8 cellular contexts compared by ENCODE assay signal in genomic region chr17:44775136-44775837, GRCh38. TPM values are rescaled to one million over a fixed set of nuclear protein-coding genes. Genes with fewer than 3 reads are reported as not detected.
A peak's percentile ranks its signal among the peaks of the same experiment; 100 is the strongest.
DNase-seq lines count a peak whose midpoint lies in the region; ATAC-seq and TF ChIP-seq lines count a peak whose summit lies in the region.

No MANE protein-coding gene starts in this region.

- peaks cover 4% of the 10 kb centered on the region for H3F3A ChIP-seq in neural progenitor cell (ENCODE audit: low read depth)

- H3K4me3 Mint-ChIP-seq in neural progenitor cell: peak overlapping the region; percentile 86

- H3K27me3 Mint-ChIP-seq in neural progenitor cell (ENCODE audit: insufficient read depth, low read depth): peaks cover 10% of the 10 kb centered on the region

- H3K36me3 Mint-ChIP-seq in neural progenitor cell: no peaks in the 10 kb centered on the region

- H3K79me2 ChIP-seq in DND-41 (ENCODE audit: insufficient read depth, low read length) (no peaks in the 10 kb centered on the region), neural progenitor cell (ENCODE audit: low read depth) (no peaks in the 10 kb centered on the region)

- H3K27ac Mint-ChIP-seq in neural progenitor cell: no peak overlapping the region

- H3K36me3 ChIP-seq in DND-41 (ENCODE audit: insufficient read depth, low read length): no peaks in the 10 kb centered on the region
- no peaks in the 10 kb centered on the region for H3K36me3 ChIP-seq in neural progenitor cell

- peaks cover 9% of the 10 kb centered on the region for H3K4me1 Mint-ChIP-seq in neural progenitor cell

- H3K4me1 ChIP-seq in DND-41 (ENCODE audit: insufficient read depth, low read length) (peaks cover 37% of the 10 kb centered on the region), neural progenitor cell (no peaks in the 10 kb centered on the region)

- peak overlapping the region; percentile 40 to 72 for H3K4me3 ChIP-seq in DND-41 (ENCODE audit: low read depth in 1 of 2, low read length in 2 of 2)
- peak overlapping the region; percentile 58 for H3K4me3 ChIP-seq in neural progenitor cell

- H2AFZ ChIP-seq in DND-41 (ENCODE audit: low read depth, low read length) (peak overlapping the region; percentile 96), neural progenitor cell (replicated peaks) (peak overlapping the region; percentile 43)

- H3K9ac ChIP-seq in DND-41 (ENCODE audit: low read depth, low read length) (peak overlapping the region; percentile 63), neural progenitor cell (no peak overlapping the region)

- peaks cover 3% of the 10 kb centered on the region for H3K9me3 Mint-ChIP-seq in neural progenitor cell

- H3K27me3 ChIP-seq in DND-41 (ENCODE audit: insufficient read depth, low read length, poor library complexity): no peaks in the 10 kb centered on the region
- peaks cover 20% of the 10 kb centered on the region for H3K27me3 ChIP-seq in neural progenitor cell

- ATAC-seq in DND-41 (ENCODE audit: insufficient read depth, low read depth) (peak; percentile 94), GM21825 (IDR thresholded peaks at IDR 0.05; ENCODE audit: unreplicated experiment) (peak; percentile 88)

- peak overlapping the region; percentile 43 for H3K27ac ChIP-seq in DND-41 (ENCODE audit: low read length)
- no peak overlapping the region for H3K27ac ChIP-seq in neural progenitor cell

- no peak for TF ChIP-seq CTCF in DND-41 (IDR thresholded peaks at IDR 0.05; ENCODE audit: borderline replicate concordance, extremely low read depth, low read length, poor library complexity, severe bottlenecking)
- TF ChIP-seq CTCF in neural progenitor cell (IDR thresholded peaks at IDR 0.05): no peak

- peak overlapping the region; percentile 100 for H3K4me2 ChIP-seq in DND-41 (ENCODE audit: insufficient read depth, low read length)
- H3K4me2 ChIP-seq in neural progenitor cell: peak overlapping the region; percentile 94

- H3K9me3 ChIP-seq in DND-41 (ENCODE audit: insufficient read depth, low read length, severe bottlenecking): no peaks in the 10 kb centered on the region
- no peaks in the 10 kb centered on the region for H3K9me3 ChIP-seq in neural progenitor cell (ENCODE audit: low read depth)

- H4K20me1 ChIP-seq in DND-41 (ENCODE audit: insufficient read depth, low read length) (peaks cover 3% of the 10 kb centered on the region; the same call in 1 of the 2 replicates), neural progenitor cell (ENCODE audit: low read depth) (no peaks in the 10 kb centered on the region)

- DNase-seq in DND-41 (peak; percentile 100), LHCN-M2 (ENCODE audit: low read depth) (peak; percentile 95), RKO (ENCODE audit: low spot score) (peak; percentile 98), fibroblast of the conjunctiva (ENCODE audit: low read depth) (peak; percentile 97), neural progenitor cell (ENCODE audit: low spot score) (peak; percentile 100), stromal cell of bone marrow (ENCODE audit: low read depth) (peak; percentile 94)
- peak; percentile 97 for DNase-seq in activated effector memory CD4-positive, alpha-beta T cell treated with Interleukin-2 at 50 U/mL for 16 hours

RNA-seq across cellular contexts. Expression of gene ADAM11, which starts 16.5 kb away (rescaled TPM):
- 0.26 and 0.40 TPM in 2 replicates for total RNA-seq in LHCN-M2 (2014; rRNA removed)
- polyA plus RNA-seq in LHCN-M2 (2012): 0.39 TPM
- 1.4 and 6.9 TPM in 2 replicates for total RNA-seq in neural progenitor cell (ENCODE audit: low replicate concordance)

RNA-seq across cellular contexts. Expression of gene GJC1, which starts 54.8 kb away (rescaled TPM):
- total RNA-seq in LHCN-M2 (2014; rRNA removed): 23.7 and 24.6 TPM in 2 replicates
- 18.9 TPM for polyA plus RNA-seq in LHCN-M2 (2012)
- total RNA-seq in neural progenitor cell (ENCODE audit: low replicate concordance): 63.4 and 76.9 TPM in 2 replicates
